Comparison of ENCODE assay signal across 20 cellular contexts in the genomic region with DNA sequence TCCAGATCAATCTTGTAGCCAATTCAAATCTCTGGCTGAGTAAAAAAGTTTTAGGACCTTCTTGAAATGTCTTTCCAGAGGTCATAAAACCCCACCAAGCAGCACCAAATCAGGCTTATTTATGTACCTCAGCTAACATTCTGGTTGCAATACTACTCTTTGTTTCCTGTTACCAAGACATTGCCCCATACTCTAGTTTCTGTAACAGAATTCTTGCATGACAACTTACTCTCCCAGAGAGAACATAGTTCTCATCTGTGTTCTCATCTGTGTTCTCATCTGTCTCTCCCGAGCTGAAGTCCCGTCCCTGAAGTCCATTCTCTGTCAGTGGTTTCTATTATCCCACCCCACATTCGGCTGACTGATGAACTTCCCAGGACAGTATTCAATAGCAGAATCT.
"Had no signal": no experiment of that assay in that cellular context is flagged by ENCODE, and none has a peak within 500 bp of the region (broad histone marks: within the 10 kb centered on the region; RNA-seq: fewer than 3 reads in every experiment).

No MANE protein-coding gene starts in this region.

- ATAC-seq: Panc1, PC-3, Right ventricle myocardium inferior had no signal

- H3K9me3 ChIP-seq: MG63, SJCRH30 had no signal

- H3K36me3 ChIP-seq: MG63, SJCRH30 had no signal

- H3K4me3 ChIP-seq: MG63, SJCRH30 had no signal

- H3K27ac ChIP-seq: SJCRH30 had no signal

- H3K4me1 ChIP-seq: SJCRH30 had no signal

- DNase-seq: KBM-7; MG63; NCI-H1092 treated with DMSO at 0.1 percent for 48 hours; NCI-H1436; NCI-H187; NCI-H2029; NCI-H2081 treated with DMSO at 0.1 percent for 48 hours; NCI-H2171; NCI-H226; NCI-H446; NCI-H510A; NCI-H524 treated with DMSO at 0.1 percent for 48 hours; NCI-H69; NCI-H774; NK-92 treated with Interleukin-12 subunit alpha and Interleukin-12 subunit beta, amount 100 ng/mL, for 24 hours; PC-3; SHP77 treated with DMSO at 0.1 percent for 48 hours; SJCRH30 had no signal

- H3K27me3 ChIP-seq: MG63, SJCRH30 had no signal
